Comparison of ENCODE assay signal across 8 cellular contexts in genomic region chr10:89032141-89032814, GRCh38. TPM values are rescaled to one million over a fixed set of nuclear protein-coding genes. Genes with fewer than 3 reads are reported as not detected.
A peak's percentile ranks its signal among the peaks of the same experiment; 100 is the strongest.
DNase-seq lines count a peak whose midpoint lies in the region; ATAC-seq, FAIRE-seq and TF ChIP-seq lines count a peak whose summit lies in the region.

No MANE protein-coding gene starts in this region.

- intact Hi-C loops in naive thymus-derived CD4-positive, alpha-beta T cell (cut with micrococcal nuclease): loop anchor here (2.0 to 5.0 kb wide), 2 partner anchors 53 to 80 kb away; no protein-coding TSS in a partner anchor

- no peak for TF ChIP-seq CTCF in AG04450 (IDR thresholded peaks at IDR 0.05; ENCODE audit: low read depth, low read length)

- H3K27ac Mint-ChIP-seq in activated naive CD4-positive, alpha-beta T cell treated with anti-CD3 and anti-CD28 coated beads, Interleukin-2, amount 50 U/mL, for 72 hours: peak overlapping the region in 1 of 2 donors; percentile 47
- H3K27ac Mint-ChIP-seq in naive thymus-derived CD4-positive, alpha-beta T cell: no peak overlapping the region

- H3K4me1 Mint-ChIP-seq in naive thymus-derived CD4-positive, alpha-beta T cell: peaks cover 0 to 31% (median 0%) of the 10 kb centered on the region in 7 donors

- H3K9me3 Mint-ChIP-seq in activated naive CD4-positive, alpha-beta T cell treated with anti-CD3 and anti-CD28 coated beads, Interleukin-2, amount 50 U/mL, for 72 hours: no peaks in the 10 kb centered on the region
- H3K9me3 Mint-ChIP-seq in naive thymus-derived CD4-positive, alpha-beta T cell: no peaks in the 10 kb centered on the region

- no peak overlapping the region for H3K27ac ChIP-seq in AG04450 (ENCODE audit: low read depth, low read length)
- no peak overlapping the region for H3K27ac ChIP-seq in naive thymus-derived CD4-positive, alpha-beta T cell (ENCODE audit: low read depth, low read length)

- no peaks in the 10 kb centered on the region for H3K27me3 ChIP-seq in AG04450 (ENCODE audit: control insufficient read depth, insufficient read depth, low read length)
- no peaks in the 10 kb centered on the region for H3K27me3 ChIP-seq in naive thymus-derived CD4-positive, alpha-beta T cell (ENCODE audit: control insufficient read depth in 2 of 2, insufficient read depth in 2 of 2, low read length in 2 of 2)

- CTCF ChIA-PET in AG04450 (lab: Charles Lee): interaction anchor here (1.3 to 4.1 kb wide), 4 partner anchors 14 to 186 kb away, joined by 3 to 147 read pairs (median 96); partner anchors contain the start of gene CH25H
- CTCF ChIA-PET in naive thymus-derived CD4-positive, alpha-beta T cell (lab: Charles Lee): interaction anchor here (0.6 to 4.6 kb wide), 4 partner anchors 107 to 198 kb away, joined by 3 to 60 read pairs (median 12); no protein-coding TSS in a partner anchor

- DNase-seq in AG04450 (ENCODE audit: low read depth, low spot score) (peak; percentile 65), LHCN-M2 (ENCODE audit: low read depth) (peak; percentile 66), NCI-H2227 treated with DMSO at 0.1 percent for 48 hours (lab: John Stamatoyannopoulos, UW) (no peak), HTR-8/SVneo (ENCODE audit: insufficient read length, low spot score) (no peak)
- DNase-seq in activated naive CD4-positive, alpha-beta T cell treated with anti-CD3 and anti-CD28 coated beads, Interleukin-2, amount 50 U/mL, for 72 hours (ENCODE audit: low spot score in 2 of 2): peak in 1 of 2 donors; percentile 26
- peak in 1 of 9 donors; percentile 64 for DNase-seq in naive thymus-derived CD4-positive, alpha-beta T cell

- no peak for FAIRE-seq in HTR-8/SVneo (lab: Jason Lieb, UNC)

- H3K36me3 Mint-ChIP-seq in activated naive CD4-positive, alpha-beta T cell treated with anti-CD3 and anti-CD28 coated beads, Interleukin-2, amount 50 U/mL, for 72 hours: no peaks in the 10 kb centered on the region
- H3K36me3 Mint-ChIP-seq in naive thymus-derived CD4-positive, alpha-beta T cell: peaks cover 0 to 2% (median 0%) of the 10 kb centered on the region in 5 donors

- peak overlapping the region in 1 of 10 donors; percentile 37 for H3K4me3 Mint-ChIP-seq in naive thymus-derived CD4-positive, alpha-beta T cell

- H3K36me3 ChIP-seq in naive thymus-derived CD4-positive, alpha-beta T cell (ENCODE audit: control insufficient read depth in 2 of 3, insufficient read depth in 3 of 3, low read length in 3 of 3): no peaks in the 10 kb centered on the region

- H3K27me3 Mint-ChIP-seq in naive thymus-derived CD4-positive, alpha-beta T cell: no peaks in the 10 kb centered on the region

- POLR2A ChIA-PET in AG04450 (lab: Yijun Ruan, JAX): interaction anchor here (1.4 kb wide), 1 partner anchor 175 kb away, joined by 4 read pairs; the partner anchor contains the start of gene CH25H
- POLR2A ChIA-PET in naive thymus-derived CD4-positive, alpha-beta T cell (lab: Charles Lee): no interaction called here

- ATAC-seq in GM19043 (IDR thresholded peaks at IDR 0.05; ENCODE audit: low read depth, unreplicated experiment) (peak; percentile 59), HG03280 (IDR thresholded peaks at IDR 0.05; ENCODE audit: unreplicated experiment) (no peak)
- ATAC-seq in activated naive CD4-positive, alpha-beta T cell treated with anti-CD3 and anti-CD28 coated beads, Interleukin-2, amount 50 U/mL, for 72 hours: peak; percentile 86 to 95
- peak; percentile 74 for ATAC-seq in naive thymus-derived CD4-positive, alpha-beta T cell

- H3K4me1 ChIP-seq in naive thymus-derived CD4-positive, alpha-beta T cell (ENCODE audit: control insufficient read depth in 2 of 2, insufficient read depth in 2 of 2, low read length in 2 of 2): no peaks in the 10 kb centered on the region

- no peak overlapping the region for H3K4me3 ChIP-seq in AG04450 (ENCODE audit: low read depth, low read length)
- H3K4me3 ChIP-seq in naive thymus-derived CD4-positive, alpha-beta T cell (ENCODE audit: low read length): no peak overlapping the region

- no peaks in the 10 kb centered on the region for H3K9me3 ChIP-seq in AG04450 (ENCODE audit: control insufficient read depth, insufficient read depth, low read length)
- H3K9me3 ChIP-seq in naive thymus-derived CD4-positive, alpha-beta T cell (ENCODE audit: control insufficient read depth in 2 of 3, low read length in 3 of 3): no peaks in the 10 kb centered on the region

RNA-seq across cellular contexts. Expression of gene FAS, which starts 41.7 kb away (rescaled TPM):
- polyA plus RNA-seq in AG04450 (2011; rRNA removed): 67.0 and 78.4 TPM in 2 replicates
- 39.4 and 54.5 TPM in 2 replicates for polyA minus RNA-seq in AG04450 (2011; rRNA and poly(A)+ RNA removed)
- total RNA-seq in LHCN-M2 (2014; rRNA removed): 55.0 and 55.7 TPM in 2 replicates
- 13.9 TPM for polyA plus RNA-seq in LHCN-M2 (2012)
- total RNA-seq in activated naive CD4-positive, alpha-beta T cell treated with anti-CD3 and anti-CD28 coated beads, Interleukin-2, amount 50 U/mL, for 72 hours: 10 to 100 TPM; 45.5 to 72.8 TPM
- total RNA-seq in naive thymus-derived CD4-positive, alpha-beta T cell: 10 to 100 TPM in 2 of 5 experiments, 1 to 10 TPM in 3; 5.6 to 67.4 (median 8.3) TPM
- polyA plus RNA-seq in naive thymus-derived CD4-positive, alpha-beta T cell: 1 to 10 TPM; 2.1 to 3.0 TPM

Comparison
In these comparisons a context has a peak if more than half of its experiments do, and no peak if none do; other contexts are left out.
1. DNase-seq: peak in AG04450 (single experiment) and LHCN-M2 (single experiment); none in NCI-H2227 treated with DMSO at 0.1 percent for 48 hours (single experiment) and HTR-8/SVneo (single experiment).